In genomic region chr22:26673485-26673884, GRCh38 we compare ENCODE assay signal across 8 cellular contexts. TPM values are rescaled to one million over a fixed set of nuclear protein-coding genes. Genes with fewer than 3 reads are reported as not detected.
A peak's percentile ranks its signal among the peaks of the same experiment; 100 is the strongest.
DNase-seq lines count a peak whose midpoint lies in the region; ATAC-seq and TF ChIP-seq lines count a peak whose summit lies in the region.

No MANE protein-coding gene starts in this region.

- no peaks in the 10 kb centered on the region for H3K9me3 ChIP-seq in SK-N-SH
- H3K9me3 ChIP-seq in right atrium auricular region, result no peaks in the 10 kb centered on the region
- H3K9me3 ChIP-seq in smooth muscle cell (replicated peaks; ENCODE audit: low read depth), result no peaks in the 10 kb centered on the region

- H3K27ac ChIP-seq in SK-N-SH (ENCODE audit: low read depth in 2 of 2, low read length in 1 of 2) (peak overlapping the region; percentile 99), right atrium auricular region (peak overlapping the region; percentile 97 to 98), smooth muscle cell (ENCODE audit: low read depth) (peak overlapping the region; percentile 96)

- H3K27me3 ChIP-seq in SK-N-SH (ENCODE audit: insufficient read depth), result no peaks in the 10 kb centered on the region
- H3K27me3 ChIP-seq in right atrium auricular region, result no peaks in the 10 kb centered on the region
- no peaks in the 10 kb centered on the region for H3K27me3 ChIP-seq in smooth muscle cell (ENCODE audit: low read depth)

- no peak for TF ChIP-seq CTCF in SK-N-SH (IDR thresholded peaks at IDR 0.05)
- no peak for TF ChIP-seq CTCF in right atrium auricular region (IDR thresholded peaks at IDR 0.05)
- TF ChIP-seq CTCF in smooth muscle cell (IDR thresholded peaks at IDR 0.05; ENCODE audit: borderline replicate concordance, insufficient read depth, poor library complexity, severe bottlenecking), result no peak

- intact Hi-C loops in activated T-helper 1 cell treated with anti-CD3 and anti-CD28 coated beads, Interleukin-12 subunit alpha, Interleukin-12 subunit beta, Interleukin-2, Interleukin-4 antibody, amounts not matched to agents 30 ng/mL and 10 ng/mL and 1 ng/mL, durations not matched to agents 14 hours and 24 hours and 36 hours (cut with micrococcal nuclease), result loop anchor here (2.0 to 10.0 kb wide), 3 partner anchors 379 to 1613 kb away; no protein-coding TSS in a partner anchor

- TF ChIP-seq RAD21 in SK-N-SH (IDR thresholded peaks at IDR 0.05; ENCODE audit: low read length), result no peak

- H3K36me3 ChIP-seq in SK-N-SH (replicated peaks in 1 of 2; ENCODE audit: control insufficient read depth in 1 of 2, insufficient read depth in 2 of 2, low read length in 1 of 2) (no peaks in the 10 kb centered on the region), right atrium auricular region (no peaks in the 10 kb centered on the region), smooth muscle cell (ENCODE audit: low read depth) (no peaks in the 10 kb centered on the region)

- CTCF ChIA-PET in SK-N-SH (lab: Yijun Ruan, JAX), result interaction anchor here (1.0 kb wide), 2 partner anchors 9 to 83 kb away, joined by 3 read pairs; no protein-coding TSS in a partner anchor

- no peak for TF ChIP-seq EP300 in SK-N-SH (IDR thresholded peaks at IDR 0.05; ENCODE audit: borderline replicate concordance in 1 of 2, low read depth in 1 of 2, low read length in 1 of 2)

- H3K9me3 Mint-ChIP-seq in activated T-helper 1 cell treated with anti-CD3 and anti-CD28 coated beads, Interleukin-12 subunit alpha, Interleukin-12 subunit beta, Interleukin-2, Interleukin-4 antibody, amounts not matched to agents 30 ng/mL and 10 ng/mL and 1 ng/mL, durations not matched to agents 14 hours and 24 hours and 36 hours, result no peaks in the 10 kb centered on the region

- H3K4me1 ChIP-seq in SK-N-SH (ENCODE audit: control insufficient read depth in 1 of 2, insufficient read depth in 2 of 2, low read depth in 1 of 2, low read length in 1 of 2) (peaks cover 15 to 49% of the 10 kb centered on the region in 2 experiments; a peak in 2 of 4 replicates), right atrium auricular region (peaks cover 0 to 26% of the 10 kb centered on the region in 2 donors), smooth muscle cell (ENCODE audit: low read depth) (peaks cover 11% of the 10 kb centered on the region)

- H3K27me3 Mint-ChIP-seq in activated T-helper 1 cell treated with anti-CD3 and anti-CD28 coated beads, Interleukin-12 subunit alpha, Interleukin-12 subunit beta, Interleukin-2, Interleukin-4 antibody, amounts not matched to agents 30 ng/mL and 10 ng/mL and 1 ng/mL, durations not matched to agents 14 hours and 24 hours and 36 hours (ENCODE audit: insufficient read depth), result no peaks in the 10 kb centered on the region

- DNase-seq in SK-N-SH (no peak), right atrium auricular region (ENCODE audit: low spot score) (no peak), smooth muscle cell (lab: John Stamatoyannopoulos, UW; ENCODE audit: unreplicated experiment) (no peak), occipital lobe (lab: John Stamatoyannopoulos, UW) (no peak), glomerular visceral epithelial cell (ENCODE audit: extremely low spot score) (no peak)
- DNase-seq in activated T-helper 1 cell treated with anti-CD3 and anti-CD28 coated beads, Interleukin-12 subunit alpha, Interleukin-12 subunit beta, Interleukin-2, Interleukin-4 antibody, amounts not matched to agents 30 ng/mL and 10 ng/mL and 1 ng/mL, durations not matched to agents 14 hours and 24 hours and 36 hours (ENCODE audit: low spot score), result peak; percentile 29

- H3K4me2 ChIP-seq in SK-N-SH, result peak overlapping the region; percentile 87
- H3K4me2 ChIP-seq in smooth muscle cell, result peak overlapping the region; percentile 88

- H3K27ac Mint-ChIP-seq in activated T-helper 1 cell treated with anti-CD3 and anti-CD28 coated beads, Interleukin-12 subunit alpha, Interleukin-12 subunit beta, Interleukin-2, Interleukin-4 antibody, amounts not matched to agents 30 ng/mL and 10 ng/mL and 1 ng/mL, durations not matched to agents 14 hours and 24 hours and 36 hours, result peak overlapping the region; percentile 98

- H3F3A ChIP-seq in SK-N-SH (replicated peaks; ENCODE audit: insufficient read depth), result peaks cover 16% of the 10 kb centered on the region
- no peaks in the 10 kb centered on the region for H3F3A ChIP-seq in smooth muscle cell (ENCODE audit: low read depth)

- POLR2A ChIA-PET in SK-N-SH (lab: Yijun Ruan, JAX), result interaction anchor here (1.1 to 1.5 kb wide), 4 partner anchors 15 to 1246 kb away, joined by 3 to 7 read pairs (median 4); partner anchors contain the start of gene PITPNB

- peak overlapping the region; percentile 96 for H3K4me3 ChIP-seq in SK-N-SH (ENCODE audit: low read depth in 2 of 2, low read length in 1 of 2)
- H3K4me3 ChIP-seq in right atrium auricular region, result peak overlapping the region; percentile 86 to 95
- H3K4me3 ChIP-seq in smooth muscle cell, result peak overlapping the region; percentile 61

- peak overlapping the region; percentile 95 for H3K4me3 Mint-ChIP-seq in activated T-helper 1 cell treated with anti-CD3 and anti-CD28 coated beads, Interleukin-12 subunit alpha, Interleukin-12 subunit beta, Interleukin-2, Interleukin-4 antibody, amounts not matched to agents 30 ng/mL and 10 ng/mL and 1 ng/mL, durations not matched to agents 14 hours and 24 hours and 36 hours

- H2AFZ ChIP-seq in SK-N-SH (ENCODE audit: low read depth), result peak overlapping the region; percentile 77
- H2AFZ ChIP-seq in smooth muscle cell (ENCODE audit: low read depth), result no peak overlapping the region

- peak overlapping the region; percentile 91 for H3K9ac ChIP-seq in SK-N-SH
- H3K9ac ChIP-seq in smooth muscle cell (ENCODE audit: low read depth), result peak overlapping the region; percentile 85

- WGBS in SK-N-SH (ENCODE audit: low lambda C conversion rate), result 4% methylated on average over 4 of the region's 4 CpGs
- 53% methylated on average over 4 of the region's 4 CpGs for WGBS in smooth muscle cell (ENCODE audit: low lambda C conversion rate)

- H3K4me1 Mint-ChIP-seq in activated T-helper 1 cell treated with anti-CD3 and anti-CD28 coated beads, Interleukin-12 subunit alpha, Interleukin-12 subunit beta, Interleukin-2, Interleukin-4 antibody, amounts not matched to agents 30 ng/mL and 10 ng/mL and 1 ng/mL, durations not matched to agents 14 hours and 24 hours and 36 hours (ENCODE audit: low read depth), result peaks cover 77% of the 10 kb centered on the region

- H4K20me1 ChIP-seq in SK-N-SH (ENCODE audit: insufficient read depth) (no peaks in the 10 kb centered on the region), smooth muscle cell (ENCODE audit: low read depth) (peaks cover under 1% of the 10 kb centered on the region)

- ATAC-seq in SK-N-SH treated with all-trans-retinoic acid at 6 μM for 48 hours, result no peak
- no peak for ATAC-seq in HG03045 (IDR thresholded peaks at IDR 0.05; ENCODE audit: unreplicated experiment)

- H3K79me2 ChIP-seq in SK-N-SH (ENCODE audit: insufficient read depth) (peaks cover 32% of the 10 kb centered on the region), smooth muscle cell (ENCODE audit: low read depth) (peaks cover 5% of the 10 kb centered on the region)

- H3K36me3 Mint-ChIP-seq in activated T-helper 1 cell treated with anti-CD3 and anti-CD28 coated beads, Interleukin-12 subunit alpha, Interleukin-12 subunit beta, Interleukin-2, Interleukin-4 antibody, amounts not matched to agents 30 ng/mL and 10 ng/mL and 1 ng/mL, durations not matched to agents 14 hours and 24 hours and 36 hours (ENCODE audit: low read depth), result peaks cover 27% of the 10 kb centered on the region

- H3K9me2 ChIP-seq in SK-N-SH, result no peaks in the 10 kb centered on the region

TF ChIP-seq in SK-N-SH, 30 proteins besides CTCF, POLR2A, EP300 and RAD21:
- TF ChIP-seq RFX5 (IDR thresholded peaks at IDR 0.05; ENCODE audit: low read length) (no peak), RXRA (IDR thresholded peaks at IDR 0.05; ENCODE audit: borderline replicate concordance, low read depth) (no peak), TAF1 (IDR thresholded peaks at IDR 0.05; ENCODE audit: borderline replicate concordance, low read depth, low read length) (no peak), FOXJ3 (CRISPR knock-in tag; IDR thresholded peaks at IDR 0.05) (no peak)

TF ChIP-seq in SK-N-SH treated with all-trans-retinoic acid at 6 μM for 48 hours, 23 proteins besides CTCF, POLR2A, EP300 and RAD21 (continues in another document):
- TF ChIP-seq ZNF8 (CRISPR knock-in tag; IDR thresholded peaks at IDR 0.05) (no peak), PPARA (CRISPR knock-in tag; IDR thresholded peaks at IDR 0.05; ENCODE audit: borderline replicate concordance) (no peak), ISL1 (CRISPR knock-in tag; IDR thresholded peaks at IDR 0.05) (no peak), GLIS3 (CRISPR knock-in tag; IDR thresholded peaks at IDR 0.05) (no peak), TOX (CRISPR knock-in tag; IDR thresholded peaks at IDR 0.05; ENCODE audit: borderline replicate concordance) (no peak)

RNA-seq across cellular contexts. Expression of gene MIAT, which starts 16.1 kb away (rescaled TPM):
- polyA plus RNA-seq in SK-N-SH (2012; rRNA removed) (5.4 and 10.4 TPM in 2 replicates), smooth muscle cell (0.16 and 5.1 TPM in 2 replicates)
- 0.62 and 1.1 TPM in 2 replicates for polyA plus RNA-seq in SK-N-SH (2012; cell fraction: cytosol; rRNA removed)
- polyA plus RNA-seq in SK-N-SH (2012; cell fraction: nucleus; rRNA removed), result 44.1 and 55.9 TPM in 2 replicates
- 37.9 and 39.8 TPM in 2 replicates for total RNA-seq in activated T-helper 1 cell treated with anti-CD3 and anti-CD28 coated beads, Interleukin-12 subunit alpha, Interleukin-12 subunit beta, Interleukin-2, Interleukin-4 antibody, amounts not matched to agents 30 ng/mL and 10 ng/mL and 1 ng/mL, durations not matched to agents 14 hours and 24 hours and 36 hours
- total RNA-seq in right atrium auricular region (1 to 10 TPM in 1 of 2 donors, under 1 TPM in 1; 0.19 to 2.0 TPM), smooth muscle cell (2.8 and 7.0 TPM in 2 replicates), occipital lobe (221 TPM)

RNA-seq across cellular contexts. Expression of gene CRYBA4, which starts 51.7 kb away (rescaled TPM):
- polyA plus RNA-seq in SK-N-SH (2012; rRNA removed) (not detected in 2 replicates), smooth muscle cell (1.1 and 1.8 TPM in 2 replicates)
- polyA plus RNA-seq in SK-N-SH (2012; cell fraction: cytosol; rRNA removed), result not detected in 2 replicates
- not detected in 2 replicates for polyA plus RNA-seq in SK-N-SH (2012; cell fraction: nucleus; rRNA removed)
- not detected in 2 replicates for total RNA-seq in activated T-helper 1 cell treated with anti-CD3 and anti-CD28 coated beads, Interleukin-12 subunit alpha, Interleukin-12 subunit beta, Interleukin-2, Interleukin-4 antibody, amounts not matched to agents 30 ng/mL and 10 ng/mL and 1 ng/mL, durations not matched to agents 14 hours and 24 hours and 36 hours
- total RNA-seq in right atrium auricular region (not detected), smooth muscle cell (4.9 TPM in 1 of 2 replicates, not detected in the other), occipital lobe (not detected)

RNA-seq across cellular contexts. Expression of gene CRYBB1, which starts 55.7 kb away (rescaled TPM):
- polyA plus RNA-seq in SK-N-SH (2012; rRNA removed), result 0.05 TPM in 1 of 2 replicates, not detected in the other
- 0.07 and 0.09 TPM in 2 replicates for polyA plus RNA-seq in SK-N-SH (2012; cell fraction: cytosol; rRNA removed)
- polyA plus RNA-seq in SK-N-SH (2012; cell fraction: nucleus; rRNA removed), result not detected in 2 replicates
- total RNA-seq in activated T-helper 1 cell treated with anti-CD3 and anti-CD28 coated beads, Interleukin-12 subunit alpha, Interleukin-12 subunit beta, Interleukin-2, Interleukin-4 antibody, amounts not matched to agents 30 ng/mL and 10 ng/mL and 1 ng/mL, durations not matched to agents 14 hours and 24 hours and 36 hours, result not detected in 2 replicates
- total RNA-seq in right atrium auricular region, result 1 to 10 TPM in 1 of 2 donors, under 1 TPM in 1; 0.79 to 1.7 TPM
- total RNA-seq in smooth muscle cell, result 0.27 TPM in 1 of 2 replicates, not detected in the other
- polyA plus RNA-seq in smooth muscle cell, result not detected in 2 replicates
- total RNA-seq in occipital lobe, result 0.62 TPM
